Comparison of ENCODE assay signal across 1 cellular context in genomic region chr22:20580179-20580578, GRCh38.
TF ChIP-seq lines count a peak whose summit lies in the region.

No MANE protein-coding gene starts in this region.

TF ChIP-seq in K562, 482 proteins besides CTCF, POLR2A, EP300 and RAD21 (continued from another document and continues in another):
- no peak for TF ChIP-seq ATF3 (IDR thresholded peaks at IDR 0.05)
- TF ChIP-seq ATF3 (CRISPR knock-in tag; conservative IDR thresholded peaks at IDR 0.05) = 0 out of 2 replicates have a peak, but pooled peaks have one; percentile 10
- no peak; the same call in 1 of the 2 replicates for TF ChIP-seq ZC3H4 (CRISPR knock-in tag; IDR thresholded peaks at IDR 0.05; ENCODE audit: borderline replicate concordance)
- TF ChIP-seq ELF2 (CRISPR knock-in tag; IDR thresholded peaks at IDR 0.05) = no peak
- 0 out of 6 replicates have a peak, but pooled peaks of 1 of the 3 experiments have one; percentile 15 for TF ChIP-seq ZBTB11 (CRISPR knock-in tag; IDR thresholded peaks at IDR 0.05)
- no peak for TF ChIP-seq BCL6 (CRISPR knock-in tag; IDR thresholded peaks at IDR 0.05)
- no peak for TF ChIP-seq ZBTB34 (CRISPR knock-in tag; IDR thresholded peaks at IDR 0.05)
- no peak for TF ChIP-seq NFIX (CRISPR knock-in tag; IDR thresholded peaks at IDR 0.05; ENCODE audit: low read depth)
- TF ChIP-seq E2F5 (CRISPR knock-in tag; IDR thresholded peaks at IDR 0.05) = no peak
- no peak for TF ChIP-seq NFE2L1 (tag; IDR thresholded peaks at IDR 0.05; ENCODE audit: borderline replicate concordance, low read depth)
- no peak for TF ChIP-seq ELF4 (CRISPR knock-in tag; IDR thresholded peaks at IDR 0.05)
- no peak for TF ChIP-seq HMBOX1 (IDR thresholded peaks at IDR 0.05)
- TF ChIP-seq GATA2 (CRISPR knock-in tag; IDR thresholded peaks at IDR 0.05) = peak; percentile 35
- TF ChIP-seq KDM2B (CRISPR knock-in tag; IDR thresholded peaks at IDR 0.05) = no peak
- peak; percentile 24 for TF ChIP-seq HMGN3 (IDR thresholded peaks at IDR 0.05; ENCODE audit: borderline replicate concordance, extremely low read depth, insufficient read length, low read depth, low read length)
- 0 out of 2 replicates have a peak, but pooled peaks have one; percentile 65 for TF ChIP-seq PHB (CRISPR knock-in tag; IDR thresholded peaks at IDR 0.05)
- no peak for TF ChIP-seq POLR2H (tag; IDR thresholded peaks at IDR 0.05; ENCODE audit: low read depth)
- 0 out of 2 replicates have a peak, but pooled peaks have one; percentile 8 for TF ChIP-seq E2F3 (CRISPR knock-in tag; IDR thresholded peaks at IDR 0.05)
- TF ChIP-seq VEZF1 (CRISPR knock-in tag; IDR thresholded peaks at IDR 0.05) = no peak
- no peak for TF ChIP-seq ZFX (CRISPR knock-in tag; IDR thresholded peaks at IDR 0.05)
- no peak for TF ChIP-seq SREBF2 (CRISPR knock-in tag; IDR thresholded peaks at IDR 0.05)
- TF ChIP-seq ZBTB5 (IDR thresholded peaks at IDR 0.05) = no peak
- TF ChIP-seq STAG1 (CRISPR knock-in tag; IDR thresholded peaks at IDR 0.05; ENCODE audit: borderline replicate concordance) = no peak
- no peak for TF ChIP-seq TAF1 (IDR thresholded peaks at IDR 0.05; ENCODE audit: control insufficient read depth, extremely low read depth, insufficient read depth, low read length, severe bottlenecking)
- peak; percentile 89; the same call in 1 of the 2 replicates for TF ChIP-seq CBFB (CRISPR knock-in tag; IDR thresholded peaks at IDR 0.05)
- TF ChIP-seq ARID3B (CRISPR knock-in tag; IDR thresholded peaks at IDR 0.05; ENCODE audit: borderline replicate concordance) = no peak
- no peak for TF ChIP-seq SP1 (CRISPR knock-in tag; IDR thresholded peaks at IDR 0.05)
- no peak for TF ChIP-seq PATZ1 (CRISPR knock-in tag; IDR thresholded peaks at IDR 0.05; ENCODE audit: borderline replicate concordance)
- no peak for TF ChIP-seq SOX6 (IDR thresholded peaks at IDR 0.05)
- TF ChIP-seq ZNF12 (CRISPR knock-in tag; IDR thresholded peaks at IDR 0.05) = 0 out of 2 replicates have a peak, but pooled peaks have one; percentile 82
- no peak for TF ChIP-seq ZNF124 (CRISPR knock-in tag; IDR thresholded peaks at IDR 0.05)
- 0 out of 2 replicates have a peak, but pooled peaks have one; percentile 5 for TF ChIP-seq FOXO4 (CRISPR knock-in tag; IDR thresholded peaks at IDR 0.05)
- no peak for TF ChIP-seq ARHGAP35 (IDR thresholded peaks at IDR 0.05; ENCODE audit: partially characterized antibody)
- no peak for TF ChIP-seq L3MBTL2 (IDR thresholded peaks at IDR 0.05)
- TF ChIP-seq SIN3A (IDR thresholded peaks at IDR 0.05; ENCODE audit: borderline replicate concordance in 2 of 2, control insufficient read depth in 1 of 2, low read depth in 2 of 2, low read length in 2 of 2) = no peak
- no peak for TF ChIP-seq HNRNPK (IDR thresholded peaks at IDR 0.05; ENCODE audit: low read depth, low read length, poor library complexity, severe bottlenecking)
- no peak for TF ChIP-seq NBN (IDR thresholded peaks at IDR 0.05; ENCODE audit: low read depth)
- no peak for TF ChIP-seq ZEB2 (IDR thresholded peaks at IDR 0.05)
- no peak for TF ChIP-seq FOXA1 (IDR thresholded peaks at IDR 0.05; ENCODE audit: borderline replicate concordance)
- 0 out of 2 replicates have a peak, but pooled peaks have one; percentile 29 for TF ChIP-seq POLR2G (IDR thresholded peaks at IDR 0.05; ENCODE audit: low read depth, low read length)
- peak; percentile 50; the same call in 1 of the 2 replicates for TF ChIP-seq KAT7 (CRISPR knock-in tag; IDR thresholded peaks at IDR 0.05; ENCODE audit: borderline replicate concordance)
- no peak for TF ChIP-seq CSDE1 (IDR thresholded peaks at IDR 0.05)
- TF ChIP-seq ADNP (tag; IDR thresholded peaks at IDR 0.05) = no peak
- TF ChIP-seq RBM34 (IDR thresholded peaks at IDR 0.05; ENCODE audit: borderline replicate concordance, insufficient read depth, low read length) = no peak
- TF ChIP-seq TAF9B (IDR thresholded peaks at IDR 0.05; ENCODE audit: partially characterized antibody) = no peak
- TF ChIP-seq DNMT1 (IDR thresholded peaks at IDR 0.05) = no peak
- no peak for TF ChIP-seq TEAD2 (tag; IDR thresholded peaks at IDR 0.05)
- TF ChIP-seq MAX (CRISPR knock-in tag; IDR thresholded peaks at IDR 0.05) = no peak
